9 cellular contexts compared by ENCODE assay signal in the genomic region with DNA sequence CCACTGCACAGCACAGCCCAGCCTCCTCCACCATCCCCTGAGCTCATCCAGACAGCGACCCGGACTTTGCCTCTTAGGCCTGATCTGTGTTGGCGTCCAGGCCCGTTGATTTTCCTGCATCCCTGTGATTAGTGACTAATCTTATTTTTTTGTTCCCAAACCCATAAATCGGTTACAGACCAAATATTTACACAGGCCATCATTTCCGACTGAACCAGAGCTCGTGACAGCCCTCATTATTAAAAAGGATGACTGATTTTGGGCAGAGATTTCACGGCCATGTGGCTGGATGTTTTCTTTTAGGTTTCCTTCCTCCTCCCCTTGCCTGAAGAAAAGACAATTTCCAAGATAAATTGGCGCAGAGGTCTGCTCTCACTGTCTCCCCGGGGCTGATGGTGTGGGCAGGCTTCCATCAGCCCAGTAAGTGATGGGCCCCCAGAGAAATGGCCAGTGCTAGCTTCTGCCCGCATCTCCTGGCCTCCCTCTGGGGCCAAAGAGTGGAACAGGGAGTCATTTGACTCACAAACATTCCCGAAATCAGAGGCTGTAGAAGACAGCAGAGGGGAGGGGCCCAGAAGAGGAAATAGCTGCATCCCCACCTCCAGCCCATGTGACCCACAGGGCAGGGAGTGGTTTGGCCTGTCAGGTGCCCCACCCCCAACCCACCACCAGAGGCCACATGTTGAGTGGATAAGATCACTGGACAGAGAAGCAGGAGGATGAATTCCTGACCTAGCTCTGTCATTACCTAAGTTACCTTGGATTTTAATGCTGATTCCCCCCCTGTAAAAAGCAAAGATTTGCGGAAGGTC.
DNase-seq lines count a peak whose midpoint lies in the region; ATAC-seq and TF ChIP-seq lines count a peak whose summit lies in the region.
"Had no signal": no experiment of that assay in that cellular context is flagged by ENCODE, and none has a peak within 500 bp of the region (broad histone marks: within the 10 kb centered on the region; RNA-seq: fewer than 3 reads in every experiment).

No MANE protein-coding gene starts in this region.

- H3K27me3 Mint-ChIP-seq in T-helper 17 cell, result peaks cover 16% of the 10 kb centered on the region

- no peaks in the 10 kb centered on the region for H3K9me3 ChIP-seq in T-helper 17 cell (ENCODE audit: control insufficient read depth, low read length, poor library complexity, severe bottlenecking)

- intact Hi-C loops in dorsolateral prefrontal cortex (cut with DNase I), result no loop called here

- no peak for ATAC-seq in GM19035 (IDR thresholded peaks at IDR 0.05; ENCODE audit: unreplicated experiment)
- ATAC-seq in T-helper 17 cell, result no peak

- TF ChIP-seq CTCF in AG10803 (conservative IDR thresholded peaks at IDR 0.05; ENCODE audit: low read length), result no peak; the same call in 1 of the 2 replicates
- TF ChIP-seq CTCF in dorsolateral prefrontal cortex (IDR thresholded peaks at IDR 0.05 in 54 of 56, conservative IDR thresholded peaks at IDR 0.05 in 2 of 56; ENCODE audit: low read depth in 1 of 56, partially characterized antibody in 56 of 56), result no peak

- H3K27ac Mint-ChIP-seq in T-helper 17 cell, result no peak overlapping the region
- H3K27ac Mint-ChIP-seq: stimulated activated naive CD8-positive, alpha-beta T cell treated with anti-CD3 and anti-CD28 coated beads, Interleukin-15, Interleukin-2, amounts not matched to agents 100 ng/mL and 50 ng/mL, for 24 hours had no signal

- H3K4me1 Mint-ChIP-seq in T-helper 17 cell, result no peaks in the 10 kb centered on the region

- no peak overlapping the region; the same call in 1 of the 2 replicates for H3K4me3 ChIP-seq in AG10803 (ENCODE audit: low read length)
- no peak overlapping the region for H3K4me3 ChIP-seq in dorsolateral prefrontal cortex

- peaks cover 0 to 6% (median 0%) of the 10 kb centered on the region in 45 donors for H3K27me3 ChIP-seq in dorsolateral prefrontal cortex

- H3K36me3 Mint-ChIP-seq in T-helper 17 cell (ENCODE audit: low read depth), result no peaks in the 10 kb centered on the region

- no peak overlapping the region for H3K27ac ChIP-seq in dorsolateral prefrontal cortex

- H3K4me3 Mint-ChIP-seq in T-helper 17 cell, result no peak overlapping the region
- H3K4me3 Mint-ChIP-seq: stimulated activated naive CD8-positive, alpha-beta T cell treated with anti-CD3 and anti-CD28 coated beads, Interleukin-15, Interleukin-2, amounts not matched to agents 100 ng/mL and 50 ng/mL, for 24 hours had no signal

- DNase-seq in AG10803 (ENCODE audit: low read depth) (peak; percentile 97), LoVo (ENCODE audit: low spot score) (peak; percentile 42), astrocyte of the hippocampus (ENCODE audit: low read depth, low spot score) (peak; percentile 75), mesenteric fat pad (ENCODE audit: low spot score) (peak; percentile 78), T-helper 17 cell (no peak), dorsolateral prefrontal cortex (no peak)
- DNase-seq in activated naive CD4-positive, alpha-beta T cell treated with anti-CD3 and anti-CD28 coated beads, Interleukin-2, amount 50 U/mL, for 16 hours, result no peak

Comparison
In these comparisons a context has a peak if more than half of its experiments do, and no peak if none do; other contexts are left out.
1. DNase-seq: peak in AG10803 (single experiment), LoVo (single experiment), astrocyte of the hippocampus (single experiment) and mesenteric fat pad (single experiment); none in activated naive CD4-positive, alpha-beta T cell treated with anti-CD3 and anti-CD28 coated beads, Interleukin-2, amount 50 U/mL, for 16 hours (single experiment), T-helper 17 cell (0 of 3) and dorsolateral prefrontal cortex (0 of 10).